8 cellular contexts compared by ENCODE assay signal in genomic region chr15:66701422-66702034, GRCh38. TPM values are rescaled to one million over a fixed set of nuclear protein-coding genes. Genes with fewer than 3 reads are reported as not detected.
DNase-seq lines count a peak whose midpoint lies in the region; ATAC-seq and TF ChIP-seq lines count a peak whose summit lies in the region.

No MANE protein-coding gene starts in this region.

- H3K4me1 ChIP-seq in Panc1 (ENCODE audit: control insufficient read depth, insufficient read depth, low read length) (peaks cover 42% of the 10 kb centered on the region), iPS-15b (ENCODE audit: control insufficient read depth, insufficient read depth, low read length) (peaks cover 5% of the 10 kb centered on the region)

- CTCF ChIA-PET in Panc1 (lab: Charles Lee): interaction anchor here (0.7 to 1.3 kb wide), 3 partner anchors 71 to 150 kb away, joined by 3 to 6 read pairs (median 6); no protein-coding TSS in a partner anchor

- H3K9me3 ChIP-seq in Panc1 (ENCODE audit: control insufficient read depth, insufficient read depth, low read depth, low read length) (no peaks in the 10 kb centered on the region), iPS-15b (ENCODE audit: control insufficient read depth, insufficient read depth, low read length) (no peaks in the 10 kb centered on the region)

- POLR2A ChIA-PET in Panc1 (lab: Charles Lee): interaction anchor here (0.6 to 0.8 kb wide), 6 partner anchors 11 to 140 kb away, joined by 3 to 18 read pairs (median 4); no protein-coding TSS in a partner anchor

- H3K4me3 ChIP-seq in Panc1 (ENCODE audit: low read depth in 2 of 2, low read length in 2 of 2): peak overlapping the region; percentile 91 to 97
- peak overlapping the region; percentile 50 for H3K4me3 ChIP-seq in astrocyte of the spinal cord (ENCODE audit: low read depth, low read length)
- peak overlapping the region; percentile 90 for H3K4me3 ChIP-seq in iPS-15b (ENCODE audit: low read depth, low read length)
- H3K4me3 ChIP-seq in skin epidermis: peak overlapping the region; percentile 49 to 69 (median 53)

- intact Hi-C loops in Panc1 (cut with micrococcal nuclease; ENCODE audit: unreplicated experiment): no loop called here

- in situ Hi-C loops in Panc1 (cut with HindIII; ENCODE audit: low pct_unique_long_range_greater_than_20kb, low sequenced_read_pairs): no loop called here
- in situ Hi-C loops in astrocyte of the spinal cord (cut with HindIII; ENCODE audit: low sequenced_read_pairs): no loop called here

- no peak overlapping the region for H3K9ac ChIP-seq in iPS-15b (ENCODE audit: low read depth, low read length)

- no peaks in the 10 kb centered on the region for H3K36me3 ChIP-seq in Panc1 (ENCODE audit: control insufficient read depth, insufficient read depth, low read length)
- no peaks in the 10 kb centered on the region for H3K36me3 ChIP-seq in iPS-15b (ENCODE audit: control insufficient read depth, insufficient read depth, low read length)

- TF ChIP-seq CTCF in Panc1 (IDR thresholded peaks at IDR 0.05) (no peak), astrocyte of the spinal cord (IDR thresholded peaks at IDR 0.05; ENCODE audit: low read depth, low read length) (no peak)

- DNase-seq in activated T-cell treated with anti-CD3 and anti-CD28 coated beads for 1 hour (ENCODE audit: low read depth) (peak; percentile 6), Panc1 (ENCODE audit: low read depth, low spot score) (no peak), astrocyte of the spinal cord (ENCODE audit: low read depth, low spot score) (peak; percentile 79), GOT3 (lab: John Stamatoyannopoulos, UW) (no peak)
- no peak for DNase-seq in activated T-cell treated with anti-CD3 and anti-CD28 coated beads, Interleukin-2, amount 50 U/mL, for 1 hour

- peak; percentile 28 for ATAC-seq in HG02938 (IDR thresholded peaks at IDR 0.05; ENCODE audit: unreplicated experiment)
- peak; percentile 57 for ATAC-seq in Panc1

- H3K27me3 ChIP-seq in Panc1 (ENCODE audit: control insufficient read depth, insufficient read depth, low read length) (no peaks in the 10 kb centered on the region), iPS-15b (ENCODE audit: control insufficient read depth, insufficient read depth, low read length) (peaks cover 27% of the 10 kb centered on the region)

- H3K27ac ChIP-seq in Panc1 (ENCODE audit: low read length) (peak overlapping the region; percentile 95), skin epidermis (peak overlapping the region; percentile 8 to 85 (median 74))

- BruUV-seq in Panc1 (replicated peaks; lab: Mats Ljungman, UMichigan): no TSS peak

RNA-seq across cellular contexts. Expression of gene SMAD6, which starts 0.5 kb away (rescaled TPM):
- total RNA-seq in Panc1 (2021; ENCODE audit: unreplicated experiment): 45.9 TPM
- polyA plus RNA-seq in Panc1 (2012; ENCODE audit: insufficient read length): 52.1 TPM

Comparison
In these comparisons a context has a peak if more than half of its experiments do, and no peak if none do; other contexts are left out.
1. DNase-seq: peak in activated T-cell treated with anti-CD3 and anti-CD28 coated beads for 1 hour (single experiment) and astrocyte of the spinal cord (single experiment); none in activated T-cell treated with anti-CD3 and anti-CD28 coated beads, Interleukin-2, amount 50 U/mL, for 1 hour (single experiment), Panc1 (single experiment) and GOT3 (single experiment).
2. Peak in every context shown above with its lines, with median percentiles within 50 percentile points of each other: H3K4me3 ChIP-seq.